8 cellular contexts compared by ENCODE assay signal in genomic region chr3:177150970-177151627, GRCh38. TPM values are rescaled to one million over a fixed set of nuclear protein-coding genes. Genes with fewer than 3 reads are reported as not detected.
DNase-seq lines count a peak whose midpoint lies in the region; ATAC-seq and TF ChIP-seq lines count a peak whose summit lies in the region.

No MANE protein-coding gene starts in this region.

- in situ Hi-C loops in GM13976 (cut with MboI; ENCODE audit: low sequenced_read_pairs, unreplicated experiment): no loop called here

- no peak overlapping the region for H4K12ac ChIP-seq in trophoblast cell (ENCODE audit: low read depth, low read length)

- H3K4me3 Mint-ChIP-seq in central memory CD8-positive, alpha-beta T cell: peak overlapping the region; percentile 6

- no peak overlapping the region for H3K14ac ChIP-seq in trophoblast cell (ENCODE audit: low read length)

- peaks cover 60% of the 10 kb centered on the region for H3K4me1 Mint-ChIP-seq in central memory CD8-positive, alpha-beta T cell

- no peak overlapping the region for H4K8ac ChIP-seq in trophoblast cell (ENCODE audit: low read depth, low read length)

- H2BK5ac ChIP-seq in trophoblast cell (ENCODE audit: low read depth, low read length, poor library complexity): no peak overlapping the region

- H2AK5ac ChIP-seq in trophoblast cell (ENCODE audit: low read length): peak overlapping the region; percentile 21

- peak; percentile 77 for ATAC-seq in HG02938 (IDR thresholded peaks at IDR 0.05; ENCODE audit: unreplicated experiment)
- peak; percentile 83 for ATAC-seq in central memory CD8-positive, alpha-beta T cell (replicated peaks; ENCODE audit: extremely low read depth, poor library complexity, severe bottlenecking)

- H3K79me2 ChIP-seq in trophoblast cell (ENCODE audit: control insufficient read depth, insufficient read depth, low read length, poor library complexity): peaks cover 14% of the 10 kb centered on the region

- no peak overlapping the region for H3K23ac ChIP-seq in trophoblast cell (ENCODE audit: low read length)

- no peak overlapping the region for H3K4me3 ChIP-seq in AG09309 (ENCODE audit: control insufficient read depth, low read depth, low read length)
- H3K4me3 ChIP-seq in trophoblast cell (ENCODE audit: low read depth, low read length): no peak overlapping the region
- no peak overlapping the region for H3K4me3 ChIP-seq in coronary artery

- no peak for TF ChIP-seq CTCF in AG09309 (IDR thresholded peaks at IDR 0.05; ENCODE audit: control insufficient read depth, insufficient read depth, low read depth, low read length, missing control alignments)
- TF ChIP-seq CTCF in GM13976 (IDR thresholded peaks at IDR 0.05; ENCODE audit: borderline replicate concordance, control extremely low read depth, extremely low read depth, insufficient read depth, missing control alignments): no peak
- TF ChIP-seq CTCF in coronary artery (IDR thresholded peaks at IDR 0.05): no peak

- H3K27me3 Mint-ChIP-seq in central memory CD8-positive, alpha-beta T cell: no peaks in the 10 kb centered on the region

- no peaks in the 10 kb centered on the region for H3K9me3 Mint-ChIP-seq in central memory CD8-positive, alpha-beta T cell

- H2BK120ac ChIP-seq in trophoblast cell (ENCODE audit: insufficient read depth, low read length, poor library complexity): no peak overlapping the region

- no peak overlapping the region for H4K91ac ChIP-seq in trophoblast cell (ENCODE audit: low read depth, low read length)

- H3K36me3 Mint-ChIP-seq in central memory CD8-positive, alpha-beta T cell (ENCODE audit: insufficient read depth): peaks cover 4% of the 10 kb centered on the region

- no peaks in the 10 kb centered on the region for H3K79me1 ChIP-seq in trophoblast cell (ENCODE audit: low read length)

- no peaks in the 10 kb centered on the region for H3K36me3 ChIP-seq in trophoblast cell (ENCODE audit: control insufficient read depth in 1 of 2, insufficient read depth in 2 of 2, low read length in 2 of 2)

- H3K18ac ChIP-seq in trophoblast cell (ENCODE audit: low read length): no peak overlapping the region

- H3K4ac ChIP-seq in trophoblast cell (ENCODE audit: low read depth, low read length): peak overlapping the region; percentile 86

- peak overlapping the region; percentile 62 for H3K27ac Mint-ChIP-seq in central memory CD8-positive, alpha-beta T cell (ENCODE audit: low read depth)

- no peaks in the 10 kb centered on the region for H3K9me3 ChIP-seq in trophoblast cell (ENCODE audit: insufficient read depth, low read depth, low read length)

- H3K27ac ChIP-seq in trophoblast cell (ENCODE audit: low read depth, low read length) (no peak overlapping the region), coronary artery (no peak overlapping the region)

- WGBS in trophoblast cell (ENCODE audit: extremely low coverage, insufficient coverage, insufficient read length): no CpG with 5 or more reads among the region's 7 CpGs

- no peak overlapping the region for H3K4me2 ChIP-seq in trophoblast cell (ENCODE audit: low read length)

- peaks cover 0 to 2% of the 10 kb centered on the region in 2 experiments for H3K4me1 ChIP-seq in trophoblast cell (ENCODE audit: control insufficient read depth in 1 of 2, insufficient read depth in 2 of 2, low read length in 2 of 2)

- DNase-seq in AG09309 (ENCODE audit: low read depth): peak; percentile 56
- peak; percentile 44 for DNase-seq in GM13976 (ENCODE audit: low spot score)
- DNase-seq in NCI-H2107 treated with DMSO at 0.1 percent for 48 hours (lab: John Stamatoyannopoulos, UW; ENCODE audit: unreplicated experiment): peak; percentile 99
- no peak for DNase-seq in central memory CD8-positive, alpha-beta T cell (ENCODE audit: low spot score in 2 of 2)
- DNase-seq in trophoblast cell: no peak
- DNase-seq in coronary artery (ENCODE audit: low spot score): no peak
- DNase-seq in GF-D8 (lab: John Stamatoyannopoulos, UW): no peak

- no peak overlapping the region for H2AFZ ChIP-seq in trophoblast cell (ENCODE audit: insufficient read depth, low read length, poor library complexity)

- H2BK12ac ChIP-seq in trophoblast cell (ENCODE audit: low read length): no peak overlapping the region

- H3K27me3 ChIP-seq in trophoblast cell (ENCODE audit: insufficient read depth, low read length): no peaks in the 10 kb centered on the region

- no peak overlapping the region for H3K9ac ChIP-seq in trophoblast cell (ENCODE audit: low read length)

RNA-seq across cellular contexts. Expression of gene TBL1XR1, which starts 46.2 kb away (rescaled TPM):
- 50.0 and 57.9 TPM in 2 replicates for polyA plus RNA-seq in trophoblast cell (2013)

Comparison
In these comparisons a context has a peak if more than half of its experiments do, and no peak if none do; other contexts are left out.
1. DNase-seq: peak in AG09309 (single experiment), GM13976 (single experiment) and NCI-H2107 treated with DMSO at 0.1 percent for 48 hours (single experiment); none in central memory CD8-positive, alpha-beta T cell (0 of 2), trophoblast cell (0 of 2), coronary artery (single experiment) and GF-D8 (single experiment).